8 cellular contexts compared by ENCODE assay signal in genomic region chr2:101474752-101475384, GRCh38. TPM values are rescaled to one million over a fixed set of nuclear protein-coding genes. Genes with fewer than 3 reads are reported as not detected.
DNase-seq lines count a peak whose midpoint lies in the region; ATAC-seq and TF ChIP-seq lines count a peak whose summit lies in the region.

RFX8 (minus strand) TSS chr2:101475112; CDS start chr2:101466848, 8,264 bp downstream.

- dilution Hi-C loops in IMR-90 (cut with HindIII; ENCODE audit: low sequenced_read_pairs, unreplicated experiment) = no loop called here

- H4K20me1 ChIP-seq in IMR-90 (ENCODE audit: insufficient read depth, low read length) (no peaks in the 10 kb centered on the region), neural progenitor cell (ENCODE audit: low read depth) (no peaks in the 10 kb centered on the region), OCI-LY7 (ENCODE audit: insufficient read depth, low read length) (no peaks in the 10 kb centered on the region)

- H3K27ac ChIP-seq in IMR-90 (ENCODE audit: insufficient read depth, low read length) (peak within 1 kb of the TSS; percentile 92), neural progenitor cell (no peak within 1 kb of the TSS), testis (peak within 1 kb of the TSS; percentile 52 to 78), OCI-LY7 (ENCODE audit: low read depth, low read length, poor library complexity, severe bottlenecking) (no peak within 1 kb of the TSS)

- H3K4me1 Mint-ChIP-seq in activated CD4-positive, alpha-beta memory T cell treated with anti-CD3 and anti-CD28 coated beads for 36 hours (ENCODE audit: low read depth) = peaks cover 12% of the 10 kb centered on the region
- peaks cover 17% of the 10 kb centered on the region for H3K4me1 Mint-ChIP-seq in neural progenitor cell

- H3K79me1 ChIP-seq in IMR-90 (ENCODE audit: low read depth in 1 of 2, low read length in 2 of 2) = peaks cover 12 to 36% of the 10 kb centered on the region in 2 experiments; a peak in 3 of 4 replicates

- H3K36me3 Mint-ChIP-seq in activated CD4-positive, alpha-beta memory T cell treated with anti-CD3 and anti-CD28 coated beads for 36 hours = no peaks in the 10 kb centered on the region
- no peaks in the 10 kb centered on the region for H3K36me3 Mint-ChIP-seq in neural progenitor cell

- H3K4me2 ChIP-seq in IMR-90 (ENCODE audit: low read depth, low read length) (peak within 1 kb of the TSS; percentile 95), neural progenitor cell (peak within 1 kb of the TSS; percentile 74), OCI-LY7 (ENCODE audit: low read length) (no peak within 1 kb of the TSS)

- in situ Hi-C loops in IMR-90 (cut with MboI; ENCODE audit: low sequenced_read_pairs) = no loop called here

- ATAC-seq in IMR-90 (ENCODE audit: low read depth) (peak; percentile 72), HG03469 (IDR thresholded peaks at IDR 0.05; ENCODE audit: unreplicated experiment) (no peak)

- H3K23ac ChIP-seq in IMR-90 (ENCODE audit: low read depth, low read length) = peak within 1 kb of the TSS; percentile 88

- TF ChIP-seq POLR2A in IMR-90 (IDR thresholded peaks at IDR 0.05; ENCODE audit: low read depth, low read length) (peak; percentile 76; the same call in 1 of the 2 replicates), testis (IDR thresholded peaks at IDR 0.05) (no peak)

- H3K4me3 ChIP-seq in IMR-90 (ENCODE audit: insufficient read depth, low read depth, low read length) (peak within 1 kb of the TSS; percentile 67), epithelial cell of proximal tubule (ENCODE audit: low read depth, low read length) (peak within 1 kb of the TSS; percentile 58), neural progenitor cell (peak within 1 kb of the TSS; percentile 42), testis (peak within 1 kb of the TSS; percentile 59 to 66), OCI-LY7 (ENCODE audit: low read depth, low read length, poor library complexity, severe bottlenecking) (no peak within 1 kb of the TSS)

- H3K27me3 ChIP-seq in IMR-90 (ENCODE audit: control insufficient read depth, insufficient read depth, low read length) (no peaks in the 10 kb centered on the region), neural progenitor cell (peaks cover 37% of the 10 kb centered on the region), testis (no peaks in the 10 kb centered on the region)

- peak within 1 kb of the TSS; percentile 74 for H2BK20ac ChIP-seq in IMR-90 (ENCODE audit: low read depth, low read length)

- peak within 1 kb of the TSS; percentile 97 for H3K14ac ChIP-seq in IMR-90 (replicated peaks; ENCODE audit: low read depth, low read length)

- H3K56ac ChIP-seq in IMR-90 (ENCODE audit: extremely low read depth, insufficient read depth, low read length) = peak within 1 kb of the TSS; percentile 97

- intact Hi-C loops in IMR-90 (cut with micrococcal nuclease) (loop anchor here (5.0 kb wide), 1 partner anchor 222 kb away; the partner anchor contains the start of gene MAP4K4), testis (cut with DNase I; ENCODE audit: low total_unique reads) (no loop called here), OCI-LY7 (cut with micrococcal nuclease; ENCODE audit: unreplicated experiment) (no loop called here)
- intact Hi-C loops in activated CD4-positive, alpha-beta memory T cell treated with anti-CD3 and anti-CD28 coated beads for 36 hours (cut with micrococcal nuclease) = loop anchor here (1.0 to 5.0 kb wide), 4 partner anchors 42 to 282 kb away; no protein-coding TSS in a partner anchor

- no peaks in the 10 kb centered on the region for H3K79me2 ChIP-seq in neural progenitor cell (ENCODE audit: low read depth)
- no peaks in the 10 kb centered on the region for H3K79me2 ChIP-seq in OCI-LY7 (ENCODE audit: insufficient read depth, low read depth, low read length)

- H3F3A ChIP-seq in neural progenitor cell (ENCODE audit: low read depth) = peaks cover 21% of the 10 kb centered on the region

- H2AK5ac ChIP-seq in IMR-90 (ENCODE audit: low read depth, low read length) = peak within 1 kb of the TSS; percentile 90

- no peaks in the 10 kb centered on the region for H3K9me3 Mint-ChIP-seq in activated CD4-positive, alpha-beta memory T cell treated with anti-CD3 and anti-CD28 coated beads for 36 hours
- H3K9me3 Mint-ChIP-seq in neural progenitor cell = no peaks in the 10 kb centered on the region

- H3K18ac ChIP-seq in IMR-90 (ENCODE audit: low read depth, low read length) = peak within 1 kb of the TSS; percentile 91

- H3K27ac Mint-ChIP-seq in activated CD4-positive, alpha-beta memory T cell treated with anti-CD3 and anti-CD28 coated beads for 36 hours = peak within 1 kb of the TSS; percentile 82
- no peak within 1 kb of the TSS for H3K27ac Mint-ChIP-seq in neural progenitor cell

- peak within 1 kb of the TSS; percentile 95 for H4K91ac ChIP-seq in IMR-90 (ENCODE audit: insufficient read depth, low read depth, low read length)

- no peak for TF ChIP-seq RAD21 in IMR-90 (IDR thresholded peaks at IDR 0.05; ENCODE audit: low read length)

- WGBS in IMR-90 (ENCODE audit: extremely low coverage in 2 of 2, insufficient read length in 1 of 2), 2 experiments = 25% methylated on average over 8 of the region's 18 CpGs; no CpG with 5 or more reads in 1 of the 2 experiments
- 42 to 64% methylated on average over 15 to 17 of the region's 18 CpGs for WGBS in testis, 2 donors

- H3K9ac ChIP-seq in IMR-90 (ENCODE audit: low read depth, low read length) (peak within 1 kb of the TSS; percentile 70), neural progenitor cell (no peak within 1 kb of the TSS)

- DNase-seq in IMR-90 (peak; percentile 95), epithelial cell of proximal tubule (ENCODE audit: low read depth) (no peak), neural progenitor cell (ENCODE audit: low spot score) (no peak), testis (no peak), OCI-LY7 (ENCODE audit: low spot score) (no peak), NCI-H524 treated with DMSO at 0.1 percent for 48 hours (lab: John Stamatoyannopoulos, UW) (no peak)
- peak; percentile 84 for DNase-seq in activated CD4-positive, alpha-beta memory T cell treated with anti-CD3 and anti-CD28 coated beads for 36 hours

- H2AFZ ChIP-seq in IMR-90 (replicated peaks; ENCODE audit: low read length, poor library complexity) = peak within 1 kb of the TSS; percentile 93
- peak within 1 kb of the TSS; percentile 89 for H2AFZ ChIP-seq in neural progenitor cell (replicated peaks)
- no peak within 1 kb of the TSS for H2AFZ ChIP-seq in OCI-LY7 (ENCODE audit: low read length)

- peak within 1 kb of the TSS; percentile 93 for H3K4ac ChIP-seq in IMR-90 (ENCODE audit: low read depth, low read length)

- H3K9me3 ChIP-seq in IMR-90 (ENCODE audit: control insufficient read depth, insufficient read depth, low read length) (no peaks in the 10 kb centered on the region), neural progenitor cell (ENCODE audit: low read depth) (no peaks in the 10 kb centered on the region), testis (no peaks in the 10 kb centered on the region), OCI-LY7 (ENCODE audit: low read length) (no peaks in the 10 kb centered on the region)

- peak within 1 kb of the TSS; percentile 94 for H4K5ac ChIP-seq in IMR-90 (ENCODE audit: low read depth, low read length)

- H2BK5ac ChIP-seq in IMR-90 (ENCODE audit: low read depth, low read length, poor library complexity, severe bottlenecking) = peak within 1 kb of the TSS; percentile 95

- TF ChIP-seq CTCF in IMR-90 (conservative IDR thresholded peaks at IDR 0.05; ENCODE audit: low read depth, low read length) = no peak
- TF ChIP-seq CTCF in epithelial cell of proximal tubule (conservative IDR thresholded peaks at IDR 0.05; ENCODE audit: low read depth, low read length) = no peak
- TF ChIP-seq CTCF in neural progenitor cell (IDR thresholded peaks at IDR 0.05) = no peak
- TF ChIP-seq CTCF in testis (IDR thresholded peaks at IDR 0.05) = no peak
- no peak for TF ChIP-seq CTCF in OCI-LY7 (conservative IDR thresholded peaks at IDR 0.05; ENCODE audit: low read length)

- peaks cover 2% of the 10 kb centered on the region for H3K27me3 Mint-ChIP-seq in activated CD4-positive, alpha-beta memory T cell treated with anti-CD3 and anti-CD28 coated beads for 36 hours
- peaks cover 24% of the 10 kb centered on the region for H3K27me3 Mint-ChIP-seq in neural progenitor cell (ENCODE audit: insufficient read depth, low read depth)

- H3K4me1 ChIP-seq in IMR-90 (ENCODE audit: control insufficient read depth, insufficient read depth, low read length) (peaks cover 6% of the 10 kb centered on the region), neural progenitor cell (peaks cover 23% of the 10 kb centered on the region), testis (no peaks in the 10 kb centered on the region), OCI-LY7 (ENCODE audit: insufficient read depth, low read length, poor library complexity, severe bottlenecking) (no peaks in the 10 kb centered on the region)

- CTCF ChIA-PET in IMR-90 (lab: Yijun Ruan, JAX) (interaction anchor here (0.8 kb wide), 1 partner anchor 88 kb away, joined by 3 read pairs; the partner anchor contains the start of gene CREG2), OCI-LY7 (lab: Charles Lee; ENCODE audit: unreplicated experiment) (no interaction called here)
- CTCF ChIA-PET in activated CD4-positive, alpha-beta memory T cell treated with anti-CD3 and anti-CD28 coated beads for 36 hours (lab: Charles Lee) = interaction anchor here (0.9 to 2.3 kb wide), 4 partner anchors 12 to 344 kb away, joined by 3 to 9 read pairs (median 4); no protein-coding TSS in a partner anchor

- H3K9me1 ChIP-seq in IMR-90 (ENCODE audit: insufficient read depth, low read length) = 0 out of 2 replicates have a peak, but pooled peaks cover 4% of the 10 kb centered on the region

- H4K8ac ChIP-seq in IMR-90 (ENCODE audit: low read depth in 2 of 2, low read length in 2 of 2) = peak within 1 kb of the TSS; percentile 96 to 97

- peak within 1 kb of the TSS; percentile 80 for H3K4me3 Mint-ChIP-seq in activated CD4-positive, alpha-beta memory T cell treated with anti-CD3 and anti-CD28 coated beads for 36 hours
- H3K4me3 Mint-ChIP-seq in neural progenitor cell = peak within 1 kb of the TSS; percentile 68

- H3K36me3 ChIP-seq in IMR-90 (ENCODE audit: control insufficient read depth, insufficient read depth, low read length) (no peaks in the 10 kb centered on the region), neural progenitor cell (no peaks in the 10 kb centered on the region), testis (ENCODE audit: low read depth, missing control alignments) (no peaks in the 10 kb centered on the region), OCI-LY7 (ENCODE audit: insufficient read depth, low read length) (no peaks in the 10 kb centered on the region)

- H2BK15ac ChIP-seq in IMR-90 (ENCODE audit: low read depth, low read length) = peak within 1 kb of the TSS; percentile 94; the same call in 1 of the 3 replicates

- peak within 1 kb of the TSS; percentile 95 for H2AK9ac ChIP-seq in IMR-90 (replicated peaks; ENCODE audit: low read depth, low read length, poor library complexity)

- no peaks in the 10 kb centered on the region for H3K9me2 ChIP-seq in OCI-LY7 (ENCODE audit: insufficient read depth, low read length)

- BruUV-seq in IMR-90 (replicated peaks; lab: Mats Ljungman, UMichigan) (no TSS peak), OCI-LY7 (replicated peaks; lab: Mats Ljungman, UMichigan) (no TSS peak)

- H2BK120ac ChIP-seq in IMR-90 (ENCODE audit: low read depth, low read length) = peak within 1 kb of the TSS; percentile 90

- POLR2A ChIA-PET in IMR-90 (lab: Charles Lee; ENCODE audit: unreplicated experiment) (interaction anchor here (0.6 to 1.6 kb wide), 4 partner anchors 10 to 271 kb away, joined by 3 to 6 read pairs (median 4); partner anchors contain the start of gene MAP4K4), OCI-LY7 (lab: Charles Lee) (no interaction called here)
- POLR2A ChIA-PET in activated CD4-positive, alpha-beta memory T cell treated with anti-CD3 and anti-CD28 coated beads for 36 hours (lab: Charles Lee) = interaction anchor here (0.6 to 1.9 kb wide), 6 partner anchors 27 to 354 kb away, joined by 3 to 6 read pairs (median 3); no protein-coding TSS in a partner anchor

RNA-seq across cellular contexts. Expression of gene RFX8, which starts in this region (rescaled TPM):
- total RNA-seq in IMR-90 (2012; rRNA removed) (1.9 and 2.9 TPM in 2 replicates), epithelial cell of proximal tubule (not detected in 2 replicates), neural progenitor cell (ENCODE audit: low replicate concordance) (0.12 and 0.37 TPM in 2 replicates), testis (1 to 10 TPM; 1.8 to 2.7 TPM), OCI-LY7 (2022) (not detected in 2 replicates)
- polyA plus RNA-seq in IMR-90 (2012; rRNA removed) (3.4 and 5.3 TPM in 2 replicates), testis (ENCODE audit: insufficient read depth, low read depth, low replicate concordance) (4.0 TPM)
- 0.65 and 1.5 TPM in 2 replicates for polyA plus RNA-seq in IMR-90 (2012; cell fraction: cytosol; rRNA removed)
- polyA plus RNA-seq in IMR-90 (2012; cell fraction: nucleus; rRNA removed; ENCODE audit: low replicate concordance) = 15.7 and 27.7 TPM in 2 replicates
- total RNA-seq in activated CD4-positive, alpha-beta memory T cell treated with anti-CD3 and anti-CD28 coated beads for 36 hours = 1 to 10 TPM in 1 of 2 experiments, under 1 TPM in 1; 0.90 to 1.0 TPM
- total RNA-seq in OCI-LY7 (2014; rRNA removed; shearing (Covaris generic)) = not detected in 2 replicates

Comparison
In these comparisons a context has a peak if more than half of its experiments do, and no peak if none do; other contexts are left out.
1. DNase-seq: peak in IMR-90 (single experiment) and activated CD4-positive, alpha-beta memory T cell treated with anti-CD3 and anti-CD28 coated beads for 36 hours (single experiment); none in epithelial cell of proximal tubule (single experiment), neural progenitor cell (single experiment), testis (single experiment), OCI-LY7 (single experiment) and NCI-H524 treated with DMSO at 0.1 percent for 48 hours (single experiment).
2. H3K27ac ChIP-seq: peak in IMR-90 (single experiment) and testis (2 of 2); none in neural progenitor cell (single experiment) and OCI-LY7 (single experiment).
3. intact Hi-C loops: an anchor here in IMR-90 (5.0 kb wide) and activated CD4-positive, alpha-beta memory T cell treated with anti-CD3 and anti-CD28 coated beads for 36 hours (1.0 to 5.0 kb wide); none called in testis and OCI-LY7.